ENCODE assay signal across 1 cellular context in genomic region chr1:151060241-151061011, GRCh38.
TF ChIP-seq lines count a peak whose summit lies in the region.

Gene MLLT11 (plus strand): TSS chr1:151060397. CDS start chr1:151067225, 6,828 bp downstream.

TF ChIP-seq in A549, 52 proteins besides CTCF, POLR2A, EP300 and RAD21 (continued from another document):
- TF ChIP-seq, protein P1, sequence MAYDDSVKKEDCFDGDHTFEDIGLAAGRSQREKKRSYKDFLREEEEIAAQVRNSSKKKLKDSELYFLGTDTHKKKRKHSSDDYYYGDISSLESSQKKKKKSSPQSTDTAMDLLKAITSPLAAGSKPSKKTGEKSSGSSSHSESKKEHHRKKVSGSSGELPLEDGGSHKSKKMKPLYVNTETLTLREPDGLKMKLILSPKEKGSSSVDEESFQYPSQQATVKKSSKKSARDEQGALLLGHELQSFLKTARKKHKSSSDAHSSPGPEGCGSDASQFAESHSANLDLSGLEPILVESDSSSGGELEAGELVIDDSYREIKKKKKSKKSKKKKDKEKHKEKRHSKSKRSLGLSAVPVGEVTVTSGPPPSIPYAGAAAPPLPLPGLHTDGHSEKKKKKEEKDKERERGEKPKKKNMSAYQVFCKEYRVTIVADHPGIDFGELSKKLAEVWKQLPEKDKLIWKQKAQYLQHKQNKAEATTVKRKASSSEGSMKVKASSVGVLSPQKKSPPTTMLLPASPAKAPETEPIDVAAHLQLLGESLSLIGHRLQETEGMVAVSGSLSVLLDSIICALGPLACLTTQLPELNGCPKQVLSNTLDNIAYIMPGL (CRISPR knock-in tag; IDR thresholded peaks at IDR 0.05; ENCODE audit: borderline replicate concordance), result no peak
- TF ChIP-seq CBX2 (IDR thresholded peaks at IDR 0.05; ENCODE audit: borderline replicate concordance, low read depth) (no peak), NR3C1 (IDR thresholded peaks at IDR 0.05) (no peak)
- TF ChIP-seq, protein P2, sequence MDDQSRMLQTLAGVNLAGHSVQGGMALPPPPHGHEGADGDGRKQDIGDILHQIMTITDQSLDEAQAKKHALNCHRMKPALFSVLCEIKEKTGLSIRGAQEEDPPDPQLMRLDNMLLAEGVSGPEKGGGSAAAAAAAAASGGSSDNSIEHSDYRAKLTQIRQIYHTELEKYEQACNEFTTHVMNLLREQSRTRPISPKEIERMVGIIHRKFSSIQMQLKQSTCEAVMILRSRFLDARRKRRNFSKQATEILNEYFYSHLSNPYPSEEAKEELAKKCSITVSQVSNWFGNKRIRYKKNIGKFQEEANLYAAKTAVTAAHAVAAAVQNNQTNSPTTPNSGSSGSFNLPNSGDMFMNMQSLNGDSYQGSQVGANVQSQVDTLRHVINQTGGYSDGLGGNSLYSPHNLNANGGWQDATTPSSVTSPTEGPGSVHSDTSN (IDR thresholded peaks at IDR 0.05), result no peak
